16 cellular contexts compared by ENCODE assay signal in the genomic region with DNA sequence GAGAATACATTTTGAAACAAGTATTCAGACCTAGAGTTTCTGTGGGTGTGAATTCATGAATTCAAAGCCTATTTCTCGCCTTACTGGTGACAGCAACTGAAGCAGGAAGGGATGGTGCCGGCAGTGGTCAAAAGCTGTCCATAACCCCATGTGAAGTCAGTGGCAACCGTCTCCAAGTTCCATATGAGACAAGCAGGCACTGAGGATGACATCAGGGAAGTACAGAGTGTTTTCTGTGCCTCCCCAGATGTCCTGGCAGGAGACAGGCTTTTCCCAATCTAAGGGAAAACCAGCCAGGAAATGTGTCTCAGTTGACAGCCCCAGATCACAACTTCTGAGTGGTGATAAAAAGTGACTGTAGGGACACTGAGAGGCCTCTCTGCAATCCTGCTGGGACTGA.
A peak's percentile ranks its signal among the peaks of the same experiment; 100 is the strongest.
DNase-seq lines count a peak whose midpoint lies in the region; ATAC-seq, FAIRE-seq and TF ChIP-seq lines count a peak whose summit lies in the region.
"Had no signal": no experiment of that assay in that cellular context is flagged by ENCODE, and none has a peak within 500 bp of the region (broad histone marks: within the 10 kb centered on the region; RNA-seq: fewer than 3 reads in every experiment).

No MANE protein-coding gene starts in this region.

- peaks cover 3% of the 10 kb centered on the region for H3K36me3 Mint-ChIP-seq in central memory CD8-positive, alpha-beta T cell (ENCODE audit: insufficient read depth)

- H3K4me1 ChIP-seq in pancreas = peaks cover 0 to 6% (median 0%) of the 10 kb centered on the region in 3 donors

- ATAC-seq in central memory CD8-positive, alpha-beta T cell (replicated peaks; ENCODE audit: extremely low read depth, poor library complexity, severe bottlenecking) = peak; percentile 34
- ATAC-seq in pancreas = no peak
- ATAC-seq: GM23338 had no signal

- peaks cover 76% of the 10 kb centered on the region for H3K4me1 Mint-ChIP-seq in central memory CD8-positive, alpha-beta T cell

- H3K27me3 Mint-ChIP-seq in central memory CD8-positive, alpha-beta T cell = no peaks in the 10 kb centered on the region

- no peak overlapping the region for H3K4me3 ChIP-seq in pancreas
- H3K4me3 ChIP-seq: adrenal gland, esophagus squamous epithelium, GM23338 had no signal

- H3K36me3 ChIP-seq in pancreas = no peaks in the 10 kb centered on the region
- H3K36me3 ChIP-seq: adrenal gland, esophagus squamous epithelium had no signal

- no peaks in the 10 kb centered on the region for H3K27me3 ChIP-seq in pancreas
- H3K27me3 ChIP-seq: adrenal gland, esophagus squamous epithelium had no signal

- H3K27ac Mint-ChIP-seq in central memory CD8-positive, alpha-beta T cell (ENCODE audit: low read depth) = peak overlapping the region; percentile 26
- H3K27ac Mint-ChIP-seq: GM23338 had no signal

- intact Hi-C loops in pancreas (cut with DNase I) = no loop called here

- no peak overlapping the region for H3K27ac ChIP-seq in pancreas
- H3K27ac ChIP-seq: adrenal gland, RWPE1 had no signal

- H3K9me3 ChIP-seq in pancreas = no peaks in the 10 kb centered on the region
- H3K9me3 ChIP-seq: adrenal gland, esophagus squamous epithelium had no signal

- 94 to 95% methylated on average over 3 of the region's 3 CpGs for WGBS in pancreas, 2 donors

- TF ChIP-seq CTCF in pancreas (IDR thresholded peaks at IDR 0.05) = no peak

- no peak overlapping the region for H3K4me3 Mint-ChIP-seq in central memory CD8-positive, alpha-beta T cell
- H3K4me3 Mint-ChIP-seq: GM23338 had no signal

- FAIRE-seq in GM19239 (lab: Jason Lieb, UNC) (peak; percentile 85), pancreas (lab: Jason Lieb, UNC) (no peak)

- DNase-seq in Ammon's horn (ENCODE audit: low spot score) = peak; percentile 73
- DNase-seq in GM19239 (ENCODE audit: insufficient read length, low spot score) = no peak
- DNase-seq in central memory CD8-positive, alpha-beta T cell (ENCODE audit: low spot score in 2 of 2) = no peak
- peak; percentile 11 for DNase-seq in middle frontal gyrus (ENCODE audit: extremely low spot score, low spot score)
- no peak for DNase-seq in activated gamma-delta T cell (lab: John Stamatoyannopoulos, UW)
- no peak for DNase-seq in NCI-H1105 (lab: John Stamatoyannopoulos, UW)
- DNase-seq in pancreas = no peak
- DNase-seq: activated CD4-positive, alpha-beta T cell treated with anti-CD3 and anti-CD28 coated beads, Interleukin-2, amount 50 U/mL, for 4 hours; adrenal gland; esophagus squamous epithelium; Kasumi-1; NCI-H1694 treated with DMSO at 0.1 percent for 48 hours; NCI-H748 treated with DMSO at 0.1 percent for 48 hours; stimulated activated CD8-positive, alpha-beta memory T cell treated with anti-CD3 and anti-CD28 coated beads, Interleukin-4, amount 100 ng/mL, for 48 hours had no signal

- no peaks in the 10 kb centered on the region for H3K9me3 Mint-ChIP-seq in central memory CD8-positive, alpha-beta T cell
- H3K9me3 Mint-ChIP-seq: GM23338 had no signal

Comparison
In these comparisons a context has a peak if more than half of its experiments do, and no peak if none do; other contexts are left out.
1. DNase-seq: peak in Ammon's horn (single experiment) and middle frontal gyrus (single experiment); none in GM19239 (single experiment), central memory CD8-positive, alpha-beta T cell (0 of 2), activated gamma-delta T cell (single experiment), NCI-H1105 (single experiment) and pancreas (0 of 6).